In genomic region chr5:175746851-175747250, GRCh38 we compare ENCODE assay signal across 11 cellular contexts.
DNase-seq lines count a peak whose midpoint lies in the region; FAIRE-seq and TF ChIP-seq lines count a peak whose summit lies in the region.
"Had no signal": no experiment of that assay in that cellular context is flagged by ENCODE, and none has a peak within 500 bp of the region (broad histone marks: within the 10 kb centered on the region; RNA-seq: fewer than 3 reads in every experiment).

No MANE protein-coding gene starts in this region.

- H4K5ac ChIP-seq in H1 (ENCODE audit: insufficient read length, low read depth, low read length), result no peak overlapping the region

- no peak overlapping the region for H2BK5ac ChIP-seq in H1 (ENCODE audit: low read depth, low read length)

- no peaks in the 10 kb centered on the region for H3K36me3 ChIP-seq in GM23248 (ENCODE audit: low read depth)
- no peaks in the 10 kb centered on the region for H3K36me3 ChIP-seq in H1 (ENCODE audit: control insufficient read depth in 2 of 4, insufficient read depth in 4 of 4, low read length in 3 of 4)

- no peaks in the 10 kb centered on the region for H3K79me2 ChIP-seq in GM23248 (ENCODE audit: insufficient read depth)
- H3K79me2 ChIP-seq in H1 (ENCODE audit: control insufficient read depth in 1 of 2, insufficient read depth in 2 of 2, low read length in 2 of 2), result no peaks in the 10 kb centered on the region

- no peak overlapping the region for H2BK15ac ChIP-seq in H1 (ENCODE audit: low read length)

- no peak overlapping the region for H4K91ac ChIP-seq in H1 (replicated peaks; ENCODE audit: insufficient read length, low read length)

- no peak overlapping the region for H3K56ac ChIP-seq in H1 (replicated peaks; ENCODE audit: insufficient read length, low read depth, low read length)

- no peak overlapping the region for H3K14ac ChIP-seq in H1 (ENCODE audit: insufficient read length)

- no peak overlapping the region for H3K4ac ChIP-seq in H1 (replicated peaks; ENCODE audit: insufficient read length, low read depth, low read length)

- H3K4me3 ChIP-seq in GM23248, result no peak overlapping the region
- peak overlapping the region in 1 of 4 experiments; percentile 37; a peak in 2 of 8 replicates for H3K4me3 ChIP-seq in H1 (ENCODE audit: extremely low read depth in 1 of 4, insufficient read depth in 2 of 4, low read depth in 3 of 4, low read length in 4 of 4)

- H3K9ac ChIP-seq in GM23248, result no peak overlapping the region
- no peak overlapping the region for H3K9ac ChIP-seq in H1 (replicated peaks in 1 of 4; ENCODE audit: extremely low read depth in 1 of 4, low read depth in 3 of 4, low read length in 3 of 4)

- H4K20me1 ChIP-seq in GM23248 (ENCODE audit: insufficient read depth) (no peaks in the 10 kb centered on the region), H1 (replicated peaks in 1 of 2; ENCODE audit: control insufficient read depth in 1 of 2, insufficient read depth in 2 of 2, low read length in 2 of 2) (peaks cover 0 to 2% of the 10 kb centered on the region in 2 experiments)

- POLR2A ChIA-PET in H1 (lab: Charles Lee; ENCODE audit: partially characterized antibody), result interaction anchor here (0.7 kb wide), 1 partner anchor 31 kb away, joined by 3 read pairs; no protein-coding TSS in a partner anchor

- no peak overlapping the region for H2BK12ac ChIP-seq in H1 (ENCODE audit: low read depth, low read length)

- H3K27ac ChIP-seq in GM23248, result no peak overlapping the region
- no peak overlapping the region for H3K27ac ChIP-seq in H1 (ENCODE audit: low read depth, low read length)

- H3K27me3 ChIP-seq in GM23248 (replicated peaks; ENCODE audit: insufficient read depth), result no peaks in the 10 kb centered on the region
- H3K27me3 ChIP-seq in H1 (replicated peaks in 1 of 4; ENCODE audit: control insufficient read depth in 3 of 4, extremely low read depth in 1 of 4, insufficient read depth in 3 of 4, low read length in 3 of 4), result 0 out of 7 replicates have a peak, but pooled peaks cover 0 to 2% (median 0%) of the 10 kb centered on the region in 4 experiments

- H3K9me3 ChIP-seq in GM23248 (ENCODE audit: low read depth) (no peaks in the 10 kb centered on the region), H1 (ENCODE audit: insufficient read depth in 2 of 2, low read depth in 1 of 2, low read length in 1 of 2) (no peaks in the 10 kb centered on the region)

- H4K8ac ChIP-seq in H1 (ENCODE audit: extremely low read depth, insufficient read depth, low read length), result no peak overlapping the region

- DNase-seq in GM23248 (peak; percentile 30), NCI-H524 treated with DMSO at 0.1 percent for 48 hours (lab: John Stamatoyannopoulos, UW) (peak; percentile 10), H1 (ENCODE audit: low read depth in 1 of 2, low spot score in 2 of 2) (no peak), pons (ENCODE audit: low spot score) (peak; percentile 88), COR-L47 (lab: John Stamatoyannopoulos, UW) (no peak), activated gamma-delta T cell (lab: John Stamatoyannopoulos, UW) (no peak)
- no peak for DNase-seq in activated CD4-positive, CD25-positive, alpha-beta regulatory T cell (lab: John Stamatoyannopoulos, UW)
- DNase-seq: activated effector memory CD4-positive, alpha-beta T cell treated with Interleukin-2 at 50 U/mL for 16 hours; erythroblast; stimulated activated CD4-positive, alpha-beta T cell treated with anti-CD3 and anti-CD28 coated beads, Interleukin-4, amount 100 ng/mL, for 4 hours; T-helper 1 cell had no signal

- H2BK20ac ChIP-seq in H1 (ENCODE audit: low read length), result no peak overlapping the region

- H3K4me2 ChIP-seq in GM23248 (ENCODE audit: unreplicated experiment) (no peak overlapping the region), H1 (ENCODE audit: insufficient read depth in 1 of 2, low read depth in 2 of 2, low read length in 2 of 2) (peak overlapping the region; percentile 38 to 52; a peak in 3 of 4 replicates)

- peak; percentile 91 for FAIRE-seq in H1 (lab: Jason Lieb, UNC)

- no peaks in the 10 kb centered on the region for H3F3A ChIP-seq in GM23248 (ENCODE audit: insufficient read depth)

- H2AFZ ChIP-seq in GM23248, result no peak overlapping the region
- peak overlapping the region; percentile 87; the same call in 1 of the 2 replicates for H2AFZ ChIP-seq in H1 (ENCODE audit: low read length)

- no peak overlapping the region for H2AK5ac ChIP-seq in H1 (ENCODE audit: low read depth, low read length)

- 22 to 23% methylated on average over 2 of the region's 2 CpGs for WGBS in GM23248 (ENCODE audit: low coverage in 1 of 2, low lambda C conversion rate in 2 of 2, missing lambda C conversion rate in 2 of 2), 2 experiments
- 47% methylated on average over 2 of the region's 2 CpGs; no CpG with 5 or more reads in 1 of the 2 experiments for WGBS in H1 (ENCODE audit: extremely low coverage in 1 of 2, insufficient coverage in 1 of 2, insufficient read length in 1 of 2, insufficient replicate concordance in 2 of 2, low coverage in 1 of 2, low lambda C conversion rate in 2 of 2, missing lambda C conversion rate in 1 of 2), 2 experiments

- no peak for TF ChIP-seq CTCF in H1 (IDR thresholded peaks at IDR 0.05; ENCODE audit: control extremely low read depth in 1 of 3, insufficient read depth in 1 of 3, low read depth in 1 of 3, low read length in 3 of 3)

- H3K18ac ChIP-seq in H1 (ENCODE audit: extremely low read depth, low read length), result no peak overlapping the region

- H3K4me1 ChIP-seq in GM23248 (ENCODE audit: insufficient read depth) (no peaks in the 10 kb centered on the region), H1 (replicated peaks in 1 of 4; ENCODE audit: control insufficient read depth in 3 of 4, insufficient read depth in 4 of 4, low read length in 3 of 4) (peaks cover 0 to 3% (median 2%) of the 10 kb centered on the region in 4 experiments; a peak in 2 of 7 replicates)

- CTCF ChIA-PET in H1 (lab: Charles Lee; ENCODE audit: partially characterized antibody), result interaction anchor here (1.3 to 6.4 kb wide), 4 partner anchors 10 to 60 kb away, joined by 3 to 43 read pairs (median 4); no protein-coding TSS in a partner anchor

- no peak for TF ChIP-seq POLR2A in H1 (IDR thresholded peaks at IDR 0.05; ENCODE audit: control extremely low read depth in 1 of 2, low read depth in 2 of 2, low read length in 2 of 2)

- H2BK120ac ChIP-seq in H1 (replicated peaks; ENCODE audit: low read depth, low read length), result no peak overlapping the region

- no peaks in the 10 kb centered on the region for H3K23me2 ChIP-seq in H1 (ENCODE audit: low read depth, low read length)

- no peak for TF ChIP-seq EP300 in H1 (IDR thresholded peaks at IDR 0.05; ENCODE audit: borderline replicate concordance in 1 of 2, low read depth in 2 of 2, low read length in 2 of 2)

- in situ Hi-C loops in GM23248 (cut with MboI), result loop anchor here (25.0 kb wide), 1 partner anchor 590 kb away; no protein-coding TSS in a partner anchor

- no peaks in the 10 kb centered on the region for H3K79me1 ChIP-seq in H1 (ENCODE audit: low read depth, low read length)

- TF ChIP-seq RAD21 in H1 (IDR thresholded peaks at IDR 0.05 in 1 of 2, conservative IDR thresholded peaks at IDR 0.05 in 1 of 2; ENCODE audit: low read depth in 2 of 2, low read length in 2 of 2), result no peak

- H3K23ac ChIP-seq in H1 (ENCODE audit: insufficient read length), result no peak overlapping the region

- no peaks in the 10 kb centered on the region for H3K9me2 ChIP-seq in GM23248 (ENCODE audit: insufficient read depth)

TF ChIP-seq in H1, 55 proteins besides CTCF, POLR2A, EP300 and RAD21 (continues in another document):
- TF ChIP-seq SIRT6 (IDR thresholded peaks at IDR 0.05; ENCODE audit: low read length) (no peak), TAF1 (IDR thresholded peaks at IDR 0.05; ENCODE audit: low read depth, low read length) (0 out of 2 replicates have a peak, but pooled peaks have one; percentile 19), HDAC6 (IDR thresholded peaks at IDR 0.05; ENCODE audit: low read depth, low read length) (no peak), SP4 (IDR thresholded peaks at IDR 0.05; ENCODE audit: low read length) (no peak)

Comparison
In these comparisons a context has a peak if more than half of its experiments do, and no peak if none do; other contexts are left out.
1. DNase-seq: peak in GM23248 (single experiment), NCI-H524 treated with DMSO at 0.1 percent for 48 hours (single experiment) and pons (single experiment); none in H1 (0 of 2), activated CD4-positive, CD25-positive, alpha-beta regulatory T cell (0 of 4), COR-L47 (single experiment) and activated gamma-delta T cell (single experiment).